In the genomic region with DNA sequence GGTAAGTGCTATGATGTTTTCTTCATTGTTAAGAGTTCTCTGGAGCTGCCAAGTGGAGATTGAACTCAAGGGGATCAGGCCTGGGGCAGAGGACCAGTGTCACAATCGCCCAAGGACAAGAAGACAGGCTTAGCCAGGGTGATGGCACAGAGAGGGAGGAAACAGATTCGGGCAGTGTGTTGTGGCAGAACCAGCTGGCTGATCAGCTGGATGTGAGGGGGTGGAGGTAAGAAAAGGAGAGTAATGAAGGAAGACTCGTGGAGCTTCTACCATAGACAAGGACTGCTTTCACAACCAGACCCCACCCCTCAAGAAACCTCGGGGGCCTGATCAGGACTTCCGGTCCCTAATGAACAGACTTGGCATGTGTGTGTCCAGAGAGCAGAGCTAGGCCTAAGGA, we compare ENCODE assay signal across 17 cellular contexts.
DNase-seq lines count a peak whose midpoint lies in the region; ATAC-seq lines count a peak whose summit lies in the region.
"Had no signal": no experiment of that assay in that cellular context is flagged by ENCODE, and none has a peak within 500 bp of the region (broad histone marks: within the 10 kb centered on the region; RNA-seq: fewer than 3 reads in every experiment).

No MANE protein-coding gene starts in this region.

- DNase-seq in COLO829 (ENCODE audit: low spot score), result peak; percentile 10
- DNase-seq in epidermal melanocyte (ENCODE audit: insufficient read length, low spot score), result peak; percentile 42
- peak; percentile 40 for DNase-seq in occipital lobe (lab: John Stamatoyannopoulos, UW)
- DNase-seq in activated gamma-delta T cell treated with Interleukin-2 at 50 U/mL for 16 hours, result no peak
- no peak for DNase-seq in LoVo (ENCODE audit: low spot score)
- DNase-seq: 8988T; ACHN; AML-193; C1 segment of cervical spinal cord; Caco-2; CD4-positive, alpha-beta memory T cell; DMS153; DND-41; GOT3; HFFc6 had no signal

- no peak for ATAC-seq in GM18498 (IDR thresholded peaks at IDR 0.05; ENCODE audit: unreplicated experiment)
- ATAC-seq: A549 had no signal

Comparison
In these comparisons a context has a peak if more than half of its experiments do, and no peak if none do; other contexts are left out.
1. DNase-seq: peak in COLO829 (single experiment), epidermal melanocyte (single experiment) and occipital lobe (single experiment); none in activated gamma-delta T cell treated with Interleukin-2 at 50 U/mL for 16 hours (single experiment) and LoVo (single experiment).